Comparison of ENCODE assay signal across 9 cellular contexts in genomic region chr17:82882715-82883446, GRCh38. TPM values are rescaled to one million over a fixed set of nuclear protein-coding genes. Genes with fewer than 3 reads are reported as not detected.
DNase-seq lines count a peak whose midpoint lies in the region; ATAC-seq and TF ChIP-seq lines count a peak whose summit lies in the region.
"Had no signal": no experiment of that assay in that cellular context is flagged by ENCODE, and none has a peak within 500 bp of the region (broad histone marks: within the 10 kb centered on the region; RNA-seq: fewer than 3 reads in every experiment).

No MANE protein-coding gene starts in this region.

- TF ChIP-seq CTCF in lung (IDR thresholded peaks at IDR 0.05; ENCODE audit: control extremely low read depth, extremely low read depth), result no peak

- peak overlapping the region in 1 of 2 donors; percentile 52 for H3K27ac ChIP-seq in lung (ENCODE audit: low read depth in 1 of 2, low read length in 1 of 2)

- H3K27ac Mint-ChIP-seq in stimulated activated effector memory CD8-positive, alpha-beta T cell treated with anti-CD3 and anti-CD28 coated beads, Interleukin-12 subunit alpha, Interleukin-12 subunit beta, amount 100 ng/mL, for 72 hours, result peak overlapping the region; percentile 93

- peak overlapping the region; percentile 76 for H3K4me3 Mint-ChIP-seq in activated T-cell treated with anti-CD3 and anti-CD28 coated beads, Interleukin-2, amount 50 U/mL, for 4 hours
- peak overlapping the region; percentile 68 for H3K4me3 Mint-ChIP-seq in stimulated activated effector memory CD8-positive, alpha-beta T cell treated with anti-CD3 and anti-CD28 coated beads, Interleukin-12 subunit alpha, Interleukin-12 subunit beta, amount 100 ng/mL, for 72 hours

- H3K36me3 Mint-ChIP-seq in activated T-cell treated with anti-CD3 and anti-CD28 coated beads, Interleukin-2, amount 50 U/mL, for 4 hours (ENCODE audit: insufficient read depth), result peaks cover 21% of the 10 kb centered on the region
- H3K36me3 Mint-ChIP-seq in stimulated activated effector memory CD8-positive, alpha-beta T cell treated with anti-CD3 and anti-CD28 coated beads, Interleukin-12 subunit alpha, Interleukin-12 subunit beta, amount 100 ng/mL, for 72 hours, result peaks cover 35% of the 10 kb centered on the region

- no peaks in the 10 kb centered on the region for H3K27me3 Mint-ChIP-seq in activated T-cell treated with anti-CD3 and anti-CD28 coated beads, Interleukin-2, amount 50 U/mL, for 4 hours (ENCODE audit: low read depth)

- peaks cover 4 to 34% of the 10 kb centered on the region in 2 donors for H3K4me1 ChIP-seq in lung (ENCODE audit: control insufficient read depth in 2 of 2, insufficient read depth in 2 of 2, low read length in 2 of 2)

- H3K9me3 ChIP-seq in lung (ENCODE audit: control insufficient read depth in 2 of 2, insufficient read depth in 1 of 2, low read length in 1 of 2), result no peaks in the 10 kb centered on the region

- H3K9me3 Mint-ChIP-seq in activated T-cell treated with anti-CD3 and anti-CD28 coated beads, Interleukin-2, amount 50 U/mL, for 4 hours, result no peaks in the 10 kb centered on the region
- no peaks in the 10 kb centered on the region for H3K9me3 Mint-ChIP-seq in stimulated activated effector memory CD8-positive, alpha-beta T cell treated with anti-CD3 and anti-CD28 coated beads, Interleukin-12 subunit alpha, Interleukin-12 subunit beta, amount 100 ng/mL, for 72 hours

- no peaks in the 10 kb centered on the region for H3K27me3 ChIP-seq in lung (ENCODE audit: control insufficient read depth, insufficient read depth)

- DNase-seq in NCI-H510A treated with DMSO at 0.1 percent for 48 hours (lab: John Stamatoyannopoulos, UW) (peak; percentile 65), lung (ENCODE audit: low spot score) (peak; percentile 64), NCI-H82 (lab: John Stamatoyannopoulos, UW) (no peak)
- peak; percentile 72 for DNase-seq in activated T-cell treated with anti-CD3 and anti-CD28 coated beads, Interleukin-2, amount 50 U/mL, for 4 hours
- peak; percentile 55 to 80 for DNase-seq in stimulated activated effector memory CD8-positive, alpha-beta T cell treated with anti-CD3 and anti-CD28 coated beads, Interleukin-12 subunit alpha, Interleukin-12 subunit beta, amount 100 ng/mL, for 72 hours (ENCODE audit: low spot score in 2 of 2)

- ATAC-seq in activated T-cell treated with anti-CD3 and anti-CD28 coated beads, Interleukin-2, amount 50 U/mL, for 4 hours, result peak; percentile 93 to 96
- no peak for ATAC-seq in lung (ENCODE audit: insufficient read depth, low FRiP score)
- ATAC-seq in stimulated activated effector memory CD8-positive, alpha-beta T cell treated with anti-CD3 and anti-CD28 coated beads, Interleukin-12 subunit alpha, Interleukin-12 subunit beta, amount 100 ng/mL, for 72 hours, result peak; percentile 91
- no peak for ATAC-seq in GM18511 (IDR thresholded peaks at IDR 0.05; ENCODE audit: unreplicated experiment)
- no peak for ATAC-seq in GM21360 (IDR thresholded peaks at IDR 0.05; ENCODE audit: unreplicated experiment)
- ATAC-seq in GM21786 (IDR thresholded peaks at IDR 0.05; ENCODE audit: unreplicated experiment), result no peak

- peaks cover 0 to 2% of the 10 kb centered on the region in 2 donors for H3K36me3 ChIP-seq in lung (ENCODE audit: control insufficient read depth in 2 of 2, insufficient read depth in 2 of 2, low read length in 2 of 2)

- 64 to 75% methylated on average over 39 of the region's 39 CpGs for WGBS in lung, 2 donors

- H3K4me3 ChIP-seq in lung, result no peak overlapping the region

- H3K4me1 Mint-ChIP-seq in activated T-cell treated with anti-CD3 and anti-CD28 coated beads, Interleukin-2, amount 50 U/mL, for 4 hours (ENCODE audit: low read depth), result peaks cover 84% of the 10 kb centered on the region
- H3K4me1 Mint-ChIP-seq in stimulated activated effector memory CD8-positive, alpha-beta T cell treated with anti-CD3 and anti-CD28 coated beads, Interleukin-12 subunit alpha, Interleukin-12 subunit beta, amount 100 ng/mL, for 72 hours, result peaks cover 94% of the 10 kb centered on the region

RNA-seq across cellular contexts. Expression of gene ZNF750, which starts 43.1 kb away (rescaled TPM):
- total RNA-seq in activated T-cell treated with anti-CD3 and anti-CD28 coated beads, Interleukin-2, amount 50 U/mL, for 4 hours, result not detected
- 1 to 10 TPM; 1.5 to 4.4 TPM for total RNA-seq in lung
- 1 to 10 TPM; 1.3 to 2.2 TPM for polyA plus RNA-seq in lung
- total RNA-seq: RPMI7951 had no signal

Comparison
In these comparisons a context has a peak if more than half of its experiments do, and no peak if none do; other contexts are left out.
1. ATAC-seq: peak in activated T-cell treated with anti-CD3 and anti-CD28 coated beads, Interleukin-2, amount 50 U/mL, for 4 hours (2 of 2) and stimulated activated effector memory CD8-positive, alpha-beta T cell treated with anti-CD3 and anti-CD28 coated beads, Interleukin-12 subunit alpha, Interleukin-12 subunit beta, amount 100 ng/mL, for 72 hours (single experiment); none in lung (single experiment), GM18511 (single experiment), GM21360 (single experiment) and GM21786 (single experiment).